In the genomic region with DNA sequence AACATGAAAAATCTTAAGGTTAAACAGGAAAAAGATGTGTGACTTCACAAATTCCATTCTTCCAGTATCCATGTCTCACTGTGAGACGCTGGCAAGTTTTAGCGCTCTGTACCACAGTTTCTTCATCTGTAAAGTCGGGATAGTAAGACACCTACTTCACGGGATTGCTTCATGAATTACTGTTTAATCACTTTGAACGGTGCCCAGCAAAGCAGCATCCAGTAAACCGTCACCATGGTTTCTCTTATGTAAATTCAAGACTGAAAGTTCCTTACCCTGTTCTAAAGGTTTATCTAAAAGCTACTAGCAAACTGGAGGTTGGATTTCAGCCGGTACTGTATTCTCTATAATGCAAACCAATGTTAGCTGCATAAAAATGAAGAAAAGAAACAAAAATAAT, we compare ENCODE assay signal across 17 cellular contexts.
"Had no signal": no experiment of that assay in that cellular context is flagged by ENCODE, and none has a peak within 500 bp of the region (broad histone marks: within the 10 kb centered on the region; RNA-seq: fewer than 3 reads in every experiment).

No MANE protein-coding gene starts in this region.

- H3K4me3 ChIP-seq: gastroesophageal sphincter, smooth muscle cell had no signal

- H3K9me3 ChIP-seq: gastroesophageal sphincter had no signal

- H3K27me3 ChIP-seq: brain microvascular endothelial cell, gastroesophageal sphincter had no signal

- H3K27me3 Mint-ChIP-seq: activated naive CD4-positive, alpha-beta T cell treated with anti-CD3 and anti-CD28 coated beads, Interleukin-2, amount 10 ng/mL, durations not matched to agents 7 days and 5 days; dendritic cell treated with granulocyte-macrophage colony-stimulating factor and Interleukin-4, amounts not matched to agents 40 ng/mL and 50 ng/mL, for 4 days; effector memory CD8-positive, alpha-beta T cell; progenitor cell of endocrine pancreas had no signal

- H3K27ac Mint-ChIP-seq: activated naive CD4-positive, alpha-beta T cell treated with anti-CD3 and anti-CD28 coated beads, Interleukin-2, amount 10 ng/mL, durations not matched to agents 7 days and 5 days; activated T-helper 1 cell treated with anti-CD3 and anti-CD28 coated beads, Interleukin-12 subunit alpha, Interleukin-12 subunit beta, Interleukin-2, Interleukin-4 antibody, amounts not matched to agents 30 ng/mL and 10 ng/mL and 1 ng/mL, durations not matched to agents 14 hours and 24 hours and 36 hours; dendritic cell treated with granulocyte-macrophage colony-stimulating factor and Interleukin-4, amounts not matched to agents 40 ng/mL and 50 ng/mL, for 4 days; nephron; progenitor cell of endocrine pancreas had no signal

- H3K9me3 Mint-ChIP-seq: dendritic cell treated with granulocyte-macrophage colony-stimulating factor and Interleukin-4, amounts not matched to agents 40 ng/mL and 50 ng/mL, for 4 days; effector memory CD8-positive, alpha-beta T cell had no signal

- FAIRE-seq: kidney had no signal

- ATAC-seq: effector memory CD8-positive, alpha-beta T cell; gastroesophageal sphincter; left ventricle myocardium superior; right cardiac atrium had no signal

- H3K4me3 Mint-ChIP-seq: activated naive CD4-positive, alpha-beta T cell treated with anti-CD3 and anti-CD28 coated beads, Interleukin-2, amount 10 ng/mL, durations not matched to agents 7 days and 5 days; activated T-helper 1 cell treated with anti-CD3 and anti-CD28 coated beads, Interleukin-12 subunit alpha, Interleukin-12 subunit beta, Interleukin-2, Interleukin-4 antibody, amounts not matched to agents 30 ng/mL and 10 ng/mL and 1 ng/mL, durations not matched to agents 14 hours and 24 hours and 36 hours; dendritic cell treated with granulocyte-macrophage colony-stimulating factor and Interleukin-4, amounts not matched to agents 40 ng/mL and 50 ng/mL, for 4 days; effector memory CD8-positive, alpha-beta T cell; nephron had no signal

- H3K27ac ChIP-seq: brain microvascular endothelial cell, gastroesophageal sphincter had no signal

- H3K4me2 ChIP-seq: smooth muscle cell had no signal

- DNase-seq: activated CD4-positive, CD25-positive, alpha-beta regulatory T cell treated with anti-CD3 and anti-CD28 coated beads, Interleukin-2, amount 50 U/mL, for 72 hours; activated naive CD4-positive, alpha-beta T cell treated with anti-CD3 and anti-CD28 coated beads, Interleukin-2, amount 10 ng/mL, durations not matched to agents 7 days and 5 days; amniotic stem cell; brain microvascular endothelial cell; effector memory CD8-positive, alpha-beta T cell; kidney; left ventricle myocardium superior; mesendoderm; occipital lobe; right cardiac atrium; trophoblast cell had no signal
